In genomic region chr11:48006301-48006992, GRCh38 we compare ENCODE assay signal across 8 cellular contexts. TPM values are rescaled to one million over a fixed set of nuclear protein-coding genes. Genes with fewer than 3 reads are reported as not detected.
DNase-seq lines count a peak whose midpoint lies in the region; ATAC-seq and TF ChIP-seq lines count a peak whose summit lies in the region.

No MANE protein-coding gene starts in this region.

- H3K27me3 ChIP-seq in HAP-1 (ENCODE audit: low read depth) (no peaks in the 10 kb centered on the region), trophoblast cell (ENCODE audit: insufficient read depth, low read length) (no peaks in the 10 kb centered on the region)

- no peaks in the 10 kb centered on the region for H3K9me3 ChIP-seq in HAP-1
- no peaks in the 10 kb centered on the region for H3K9me3 ChIP-seq in trophoblast cell (ENCODE audit: insufficient read depth, low read depth, low read length)

- no peak overlapping the region for H2AFZ ChIP-seq in trophoblast cell (ENCODE audit: insufficient read depth, low read length, poor library complexity)

- H3K79me1 ChIP-seq in trophoblast cell (ENCODE audit: low read length), result no peaks in the 10 kb centered on the region

- no peak overlapping the region for H3K9ac ChIP-seq in trophoblast cell (ENCODE audit: low read length)

- TF ChIP-seq POLR2A in erythroblast (IDR thresholded peaks at IDR 0.05; ENCODE audit: low read length), result no peak

- intact Hi-C loops in Right ventricle myocardium inferior (cut with DNase I), result no loop called here
- intact Hi-C loops in Right ventricle myocardium superior (cut with DNase I), result no loop called here

- in situ Hi-C loops in HAP-1 (cut with MboI; ENCODE audit: low sequenced_read_pairs), result no loop called here

- H3K79me2 ChIP-seq in trophoblast cell (ENCODE audit: control insufficient read depth, insufficient read depth, low read length, poor library complexity), result no peaks in the 10 kb centered on the region

- no peak overlapping the region for H4K91ac ChIP-seq in trophoblast cell (ENCODE audit: low read depth, low read length)

- no peak overlapping the region for H4K12ac ChIP-seq in trophoblast cell (ENCODE audit: low read depth, low read length)

- peaks cover 76% of the 10 kb centered on the region for H3K4me1 Mint-ChIP-seq in stimulated activated effector memory CD8-positive, alpha-beta T cell treated with anti-CD3 and anti-CD28 coated beads, Interleukin-12 subunit alpha, Interleukin-12 subunit beta, amount 100 ng/mL, for 72 hours

- H3K4me2 ChIP-seq in trophoblast cell (ENCODE audit: low read length), result no peak overlapping the region

- H2BK5ac ChIP-seq in trophoblast cell (ENCODE audit: low read depth, low read length, poor library complexity), result no peak overlapping the region

- H3K9me3 Mint-ChIP-seq in stimulated activated effector memory CD8-positive, alpha-beta T cell treated with anti-CD3 and anti-CD28 coated beads, Interleukin-12 subunit alpha, Interleukin-12 subunit beta, amount 100 ng/mL, for 72 hours, result no peaks in the 10 kb centered on the region

- H2AK5ac ChIP-seq in trophoblast cell (ENCODE audit: low read length), result no peak overlapping the region

- H2BK120ac ChIP-seq in trophoblast cell (ENCODE audit: insufficient read depth, low read length, poor library complexity), result no peak overlapping the region

- peak overlapping the region; percentile 96 for H3K27ac Mint-ChIP-seq in stimulated activated effector memory CD8-positive, alpha-beta T cell treated with anti-CD3 and anti-CD28 coated beads, Interleukin-12 subunit alpha, Interleukin-12 subunit beta, amount 100 ng/mL, for 72 hours

- H2BK12ac ChIP-seq in trophoblast cell (ENCODE audit: low read length), result no peak overlapping the region

- H3K18ac ChIP-seq in trophoblast cell (ENCODE audit: low read length), result no peak overlapping the region

- no peak for TF ChIP-seq CTCF in VCaP (conservative IDR thresholded peaks at IDR 0.05)

- H3K36me3 ChIP-seq in HAP-1 (replicated peaks) (no peaks in the 10 kb centered on the region), trophoblast cell (ENCODE audit: control insufficient read depth in 1 of 2, insufficient read depth in 2 of 2, low read length in 2 of 2) (no peaks in the 10 kb centered on the region)

- no peak overlapping the region for H3K23ac ChIP-seq in trophoblast cell (ENCODE audit: low read length)

- ATAC-seq in Right ventricle myocardium inferior (peak; percentile 36), Right ventricle myocardium superior (ENCODE audit: poor library complexity) (no peak), HG03097 (IDR thresholded peaks at IDR 0.05; ENCODE audit: low FRiP score, unreplicated experiment) (peak; percentile 57)
- ATAC-seq in stimulated activated effector memory CD8-positive, alpha-beta T cell treated with anti-CD3 and anti-CD28 coated beads, Interleukin-12 subunit alpha, Interleukin-12 subunit beta, amount 100 ng/mL, for 72 hours, result peak; percentile 66

- H3K4me1 ChIP-seq in HAP-1 (peaks cover 9% of the 10 kb centered on the region), trophoblast cell (ENCODE audit: control insufficient read depth in 1 of 2, insufficient read depth in 2 of 2, low read length in 2 of 2) (no peaks in the 10 kb centered on the region)

- WGBS in trophoblast cell (ENCODE audit: extremely low coverage, insufficient coverage, insufficient read length), result 83% methylated on average over 1 of the region's 5 CpGs

- H3K27ac ChIP-seq in VCaP, result peak overlapping the region; percentile 16; the same call in 1 of the 2 replicates
- no peak overlapping the region for H3K27ac ChIP-seq in trophoblast cell (ENCODE audit: low read depth, low read length)

- H4K8ac ChIP-seq in trophoblast cell (ENCODE audit: low read depth, low read length), result no peak overlapping the region

- H3K36me3 Mint-ChIP-seq in stimulated activated effector memory CD8-positive, alpha-beta T cell treated with anti-CD3 and anti-CD28 coated beads, Interleukin-12 subunit alpha, Interleukin-12 subunit beta, amount 100 ng/mL, for 72 hours, result peaks cover 38% of the 10 kb centered on the region

- no peak overlapping the region for H3K4ac ChIP-seq in trophoblast cell (ENCODE audit: low read depth, low read length)

- no peak for DNase-seq in Right ventricle myocardium inferior (ENCODE audit: missing footprints)
- no peak for DNase-seq in Right ventricle myocardium superior
- DNase-seq in erythroblast (lab: John Stamatoyannopoulos, UW), result peak; percentile 94 to 98
- DNase-seq in stimulated activated effector memory CD8-positive, alpha-beta T cell treated with anti-CD3 and anti-CD28 coated beads, Interleukin-12 subunit alpha, Interleukin-12 subunit beta, amount 100 ng/mL, for 72 hours (ENCODE audit: low spot score in 2 of 2), result peak; percentile 46 to 81
- DNase-seq in HAP-1 (ENCODE audit: low spot score in 2 of 2), result no peak
- no peak for DNase-seq in trophoblast cell

- H3K4me3 Mint-ChIP-seq in stimulated activated effector memory CD8-positive, alpha-beta T cell treated with anti-CD3 and anti-CD28 coated beads, Interleukin-12 subunit alpha, Interleukin-12 subunit beta, amount 100 ng/mL, for 72 hours, result peak overlapping the region; percentile 73

- H3K4me3 ChIP-seq in HAP-1 (no peak overlapping the region), trophoblast cell (ENCODE audit: low read depth, low read length) (no peak overlapping the region)

- no peak overlapping the region for H3K14ac ChIP-seq in trophoblast cell (ENCODE audit: low read length)

RNA-seq across cellular contexts. Expression of gene PTPRJ, which starts 26.1 kb away (rescaled TPM):
- 7.2 TPM for total RNA-seq in Right ventricle myocardium inferior
- total RNA-seq in Right ventricle myocardium superior, result 6.7 TPM
- polyA plus RNA-seq in trophoblast cell (2013), result 5.4 TPM in 2 replicates

Comparison
In these comparisons a context has a peak if more than half of its experiments do, and no peak if none do; other contexts are left out.
1. DNase-seq: peak in erythroblast (2 of 2) and stimulated activated effector memory CD8-positive, alpha-beta T cell treated with anti-CD3 and anti-CD28 coated beads, Interleukin-12 subunit alpha, Interleukin-12 subunit beta, amount 100 ng/mL, for 72 hours (2 of 2); none in Right ventricle myocardium inferior (single experiment), Right ventricle myocardium superior (single experiment), HAP-1 (0 of 2) and trophoblast cell (0 of 2).